In genomic region chr11:118095967-118096367, GRCh38 we compare ENCODE assay signal across 34 cellular contexts. TPM values are rescaled to one million over a fixed set of nuclear protein-coding genes. Genes with fewer than 3 reads are reported as not detected.
"Had no signal": no experiment of that assay in that cellular context is flagged by ENCODE, and none has a peak within 500 bp of the region (broad histone marks: within the 10 kb centered on the region; RNA-seq: fewer than 3 reads in every experiment).

No MANE protein-coding gene starts in this region.

- ATAC-seq: activated CD4-positive, alpha-beta T cell treated with anti-CD3 and anti-CD28 coated beads for 36 hours; activated CD8-positive, alpha-beta T cell treated with anti-CD3 and anti-CD28 coated beads for 36 hours; activated T-cell treated with anti-CD3 and anti-CD28 coated beads, Interleukin-2, amount 50 U/mL, for 4 hours; activated T-helper 17 cell treated with anti-CD3 and anti-CD28 coated beads, Interleukin-2, amount 50 U/mL, for 72 hours; body of pancreas; effector memory CD8-positive, alpha-beta T cell; foreskin keratinocyte; gastrocnemius medialis; heart left ventricle; T-helper 17 cell had no signal

- H3K4me3 ChIP-seq: body of pancreas, esophagus muscularis mucosa, gastrocnemius medialis, heart left ventricle had no signal

- H3K4me3 Mint-ChIP-seq: activated CD4-positive, alpha-beta T cell treated with anti-CD3 and anti-CD28 coated beads for 36 hours; activated CD4-positive, alpha-beta T cell treated with anti-CD3 and anti-CD28 coated beads, Interleukin-2, amount 10 ng/mL, durations not matched to agents 7 days and 5 days; activated CD8-positive, alpha-beta T cell treated with anti-CD3 and anti-CD28 coated beads for 36 hours; activated naive CD8-positive, alpha-beta T cell; activated T-cell treated with anti-CD3 and anti-CD28 coated beads, Interleukin-2, amount 50 U/mL, for 4 hours; activated T-helper 17 cell treated with anti-CD3 and anti-CD28 coated beads, Interleukin-2, amount 50 U/mL, for 72 hours; effector memory CD8-positive, alpha-beta T cell; T-helper 17 cell; T-helper 2 cell treated with Interferon-gamma antibody and Interleukin-4, amounts not matched to agents 5 μg/mL and 100 μg/mL, for 36 hours had no signal

- H3K36me3 Mint-ChIP-seq: activated naive CD8-positive, alpha-beta T cell had no signal

- H3K27me3 ChIP-seq: body of pancreas, gastrocnemius medialis, heart left ventricle had no signal

- H3K27ac ChIP-seq: body of pancreas, foreskin keratinocyte, gastrocnemius medialis, heart left ventricle, WERI-Rb-1 had no signal

- DNase-seq: activated CD4-positive, alpha-beta T cell treated with anti-CD3 and anti-CD28 coated beads for 36 hours; activated CD4-positive, alpha-beta T cell treated with anti-CD3 and anti-CD28 coated beads, Interleukin-2, amount 10 ng/mL, durations not matched to agents 7 days and 5 days; activated CD4-positive, alpha-beta T cell treated with anti-CD3 and anti-CD28 coated beads, Interleukin-2, amount 50 U/mL, for 4 hours; activated CD4-positive, CD25-positive, alpha-beta regulatory T cell; activated CD4-positive, CD25-positive, alpha-beta regulatory T cell treated with anti-CD3 and anti-CD28 coated beads, Interleukin-2, amount 50 U/mL, for 72 hours; activated CD8-positive, alpha-beta memory T cell treated with anti-CD3 and anti-CD28 coated beads for 24 hours; activated CD8-positive, alpha-beta T cell treated with anti-CD3 and anti-CD28 coated beads for 36 hours; activated effector memory CD4-positive, alpha-beta T cell treated with Interleukin-2 at 50 U/mL for 16 hours; activated gamma-delta T cell treated with Interleukin-2 at 50 U/mL for 16 hours; activated naive CD4-positive, alpha-beta T cell treated with anti-CD3 and anti-CD28 coated beads, Interleukin-2, amount 50 U/mL, for 16 hours; activated naive CD4-positive, alpha-beta T cell treated with Interleukin-2 at 50 U/mL for 16 hours; activated T-cell treated with anti-CD3 and anti-CD28 coated beads, Interleukin-2, amount 50 U/mL, for 4 hours; amniotic stem cell; anterior cingulate cortex; body of pancreas; caudate nucleus; cortex of kidney; dermis blood vessel endothelial cell; effector CD4-positive, alpha-beta T cell; effector memory CD8-positive, alpha-beta T cell; erythroblast; foreskin keratinocyte; gastrocnemius medialis; glutamatergic neuron; T-helper 1 cell; T-helper 17 cell; T1000; WERI-Rb-1 had no signal

- H3K27me3 Mint-ChIP-seq: activated CD8-positive, alpha-beta T cell treated with anti-CD3 and anti-CD28 coated beads for 36 hours; activated naive CD8-positive, alpha-beta T cell had no signal

- H3K36me3 ChIP-seq: esophagus muscularis mucosa, gastrocnemius medialis, heart left ventricle, WERI-Rb-1 had no signal

- H3K4me1 ChIP-seq: body of pancreas had no signal

- H3K9me3 ChIP-seq: body of pancreas, esophagus muscularis mucosa, gastrocnemius medialis, heart left ventricle had no signal

- H3K4me1 Mint-ChIP-seq: activated CD4-positive, alpha-beta T cell treated with anti-CD3 and anti-CD28 coated beads for 36 hours; activated CD4-positive, alpha-beta T cell treated with anti-CD3 and anti-CD28 coated beads, Interleukin-2, amount 10 ng/mL, durations not matched to agents 7 days and 5 days; activated T-helper 17 cell treated with anti-CD3 and anti-CD28 coated beads, Interleukin-2, amount 50 U/mL, for 72 hours had no signal

- H3K9me3 Mint-ChIP-seq: activated CD4-positive, alpha-beta T cell treated with anti-CD3 and anti-CD28 coated beads, Interleukin-2, amount 10 ng/mL, durations not matched to agents 7 days and 5 days; activated CD8-positive, alpha-beta T cell treated with anti-CD3 and anti-CD28 coated beads for 36 hours; activated T-cell treated with anti-CD3 and anti-CD28 coated beads, Interleukin-2, amount 50 U/mL, for 4 hours; activated T-helper 17 cell treated with anti-CD3 and anti-CD28 coated beads, Interleukin-2, amount 50 U/mL, for 72 hours; effector memory CD8-positive, alpha-beta T cell; T-helper 2 cell treated with Interferon-gamma antibody and Interleukin-4, amounts not matched to agents 5 μg/mL and 100 μg/mL, for 36 hours had no signal

- H3K27ac Mint-ChIP-seq: activated CD4-positive, alpha-beta T cell treated with anti-CD3 and anti-CD28 coated beads for 36 hours; activated CD4-positive, alpha-beta T cell treated with anti-CD3 and anti-CD28 coated beads, Interleukin-2, amount 10 ng/mL, durations not matched to agents 7 days and 5 days; activated CD8-positive, alpha-beta T cell treated with anti-CD3 and anti-CD28 coated beads for 36 hours; activated naive CD8-positive, alpha-beta T cell; activated T-helper 17 cell treated with anti-CD3 and anti-CD28 coated beads, Interleukin-2, amount 50 U/mL, for 72 hours; effector memory CD8-positive, alpha-beta T cell; T-helper 17 cell; T-helper 2 cell treated with Interferon-gamma antibody and Interleukin-4, amounts not matched to agents 5 μg/mL and 100 μg/mL, for 36 hours had no signal

RNA-seq across cellular contexts. Expression of gene SMIM35, which starts 9.2 kb away (rescaled TPM):
- total RNA-seq: activated T-cell treated with anti-CD3 and anti-CD28 coated beads, Interleukin-2, amount 50 U/mL, for 4 hours; activated T-helper 17 cell treated with anti-CD3 and anti-CD28 coated beads, Interleukin-2, amount 50 U/mL, for 72 hours; body of pancreas; chondrocyte; dermis blood vessel endothelial cell; esophagus muscularis mucosa; foreskin keratinocyte; gastrocnemius medialis had no signal

RNA-seq across cellular contexts. Expression of gene TMPRSS4, which starts 19.1 kb away (rescaled TPM):
- total RNA-seq: activated CD4-positive, alpha-beta T cell treated with anti-CD3 and anti-CD28 coated beads for 36 hours; activated CD4-positive, alpha-beta T cell treated with anti-CD3 and anti-CD28 coated beads, Interleukin-2, amount 10 ng/mL, durations not matched to agents 7 days and 5 days; activated CD8-positive, alpha-beta T cell treated with anti-CD3 and anti-CD28 coated beads for 36 hours; chondrocyte; dermis blood vessel endothelial cell; T-helper 17 cell had no signal

RNA-seq across cellular contexts. Expression of gene SCN4B, which starts 56.7 kb away (rescaled TPM):
- total RNA-seq: activated T-cell treated with anti-CD3 and anti-CD28 coated beads, Interleukin-2, amount 50 U/mL, for 4 hours; dermis blood vessel endothelial cell; T-helper 17 cell had no signal
